Comparison of ENCODE assay signal across 1 cellular context in the genomic region with DNA sequence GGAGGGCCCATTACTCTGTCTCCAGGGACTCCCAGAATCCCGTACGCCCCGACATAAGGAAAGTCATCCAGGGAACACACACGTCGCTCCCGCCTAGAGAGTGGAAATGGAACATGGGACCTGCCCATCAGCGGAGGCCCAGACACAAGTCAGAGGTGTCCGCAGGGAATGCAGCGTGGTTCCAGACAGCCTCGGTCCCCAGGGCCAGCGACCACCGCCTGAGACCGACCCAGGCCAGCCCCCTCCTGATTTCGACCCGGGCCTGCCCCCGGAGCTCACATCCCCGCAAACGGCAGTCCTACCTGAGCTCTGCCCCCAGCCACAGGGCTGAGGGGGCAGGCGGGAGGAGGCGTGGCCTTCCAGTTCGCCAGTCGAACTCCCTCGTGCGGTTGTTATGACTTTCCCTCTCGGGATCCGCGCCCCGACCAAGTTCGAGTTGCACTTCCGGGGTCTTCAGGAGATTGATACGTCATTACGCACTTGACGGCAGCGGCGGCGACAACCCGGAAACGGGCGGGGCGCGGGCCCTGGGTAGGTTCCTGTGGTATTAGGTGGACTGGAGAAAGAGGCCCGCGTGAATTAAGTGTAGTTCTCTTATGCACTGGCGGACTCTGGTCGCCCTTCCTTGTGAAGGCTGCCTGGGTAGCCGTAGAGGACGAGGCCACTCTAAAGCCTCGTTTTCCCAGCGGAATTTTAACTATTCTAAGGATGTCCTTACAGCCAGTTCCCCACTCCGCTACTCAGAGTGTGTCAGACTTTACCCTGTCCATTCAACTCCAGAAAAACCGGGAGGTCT.
A peak's percentile ranks its signal among the peaks of the same experiment; 100 is the strongest.
TF ChIP-seq lines count a peak whose summit lies in the region.

No MANE protein-coding gene starts in this region.

TF ChIP-seq in IMR-90, 13 proteins besides CTCF, POLR2A, EP300 and RAD21 (continued from another document):
- TF ChIP-seq FOS (IDR thresholded peaks at IDR 0.05; ENCODE audit: low read depth, low read length) = 0 out of 2 replicates have a peak, but pooled peaks have one; percentile 13
